Comparison of ENCODE assay signal across 1 cellular context in the genomic region with DNA sequence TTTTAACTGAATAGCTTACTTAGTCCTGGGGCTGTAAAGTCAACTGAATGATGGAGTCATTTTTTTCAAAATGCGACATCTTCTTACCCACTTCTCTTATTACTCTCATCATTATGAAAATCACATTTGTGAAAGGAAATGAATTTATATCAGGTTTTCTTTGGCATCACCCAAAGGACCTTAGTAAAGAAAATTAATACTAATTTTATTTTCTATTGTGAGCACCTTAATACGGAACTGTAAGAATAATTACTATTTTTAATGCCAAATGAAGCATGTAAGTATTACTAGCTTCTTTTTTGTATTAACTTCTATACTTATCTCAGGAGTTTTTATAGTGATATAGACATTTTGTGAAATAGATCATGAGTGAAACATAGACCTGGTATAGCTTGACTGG.
TF ChIP-seq lines count a peak whose summit lies in the region.

No MANE protein-coding gene starts in this region.

TF ChIP-seq in K562, 482 proteins besides CTCF, POLR2A, EP300 and RAD21:
- TF ChIP-seq, protein P1, sequence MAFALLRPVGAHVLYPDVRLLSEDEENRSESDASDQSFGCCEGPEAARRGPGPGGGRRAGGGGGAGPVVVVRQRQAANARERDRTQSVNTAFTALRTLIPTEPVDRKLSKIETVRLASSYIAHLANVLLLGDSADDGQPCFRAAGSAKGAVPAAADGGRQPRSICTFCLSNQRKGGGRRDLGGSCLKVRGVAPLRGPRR (CRISPR knock-in tag; IDR thresholded peaks at IDR 0.05), result no peak
- TF ChIP-seq KLF6 (CRISPR knock-in tag; IDR thresholded peaks at IDR 0.05; ENCODE audit: borderline replicate concordance) (no peak), ZNF77 (CRISPR knock-in tag; IDR thresholded peaks at IDR 0.05) (no peak), EZH2 (IDR thresholded peaks at IDR 0.05; ENCODE audit: borderline replicate concordance, low read depth, low read length) (no peak), CHD4 (IDR thresholded peaks at IDR 0.05; ENCODE audit: insufficient read depth, insufficient replicate concordance, low read depth, low read length, poor library complexity, severe bottlenecking) (no peak), ERF (CRISPR knock-in tag; IDR thresholded peaks at IDR 0.05) (no peak), VEZF1 (CRISPR knock-in tag; IDR thresholded peaks at IDR 0.05) (no peak), CHD7 (IDR thresholded peaks at IDR 0.05; ENCODE audit: low read depth, low read length) (no peak), XRCC3 (IDR thresholded peaks at IDR 0.05) (no peak), MYBL2 (IDR thresholded peaks at IDR 0.05; ENCODE audit: low read depth) (no peak), MYBL2 (CRISPR knock-in tag; IDR thresholded peaks at IDR 0.05; ENCODE audit: borderline replicate concordance) (no peak), SMAD1 (IDR thresholded peaks at IDR 0.05; ENCODE audit: low read depth, low read length, partially characterized antibody) (no peak), NFIX (CRISPR knock-in tag; IDR thresholded peaks at IDR 0.05; ENCODE audit: low read depth) (no peak)
- TF ChIP-seq, protein P2, sequence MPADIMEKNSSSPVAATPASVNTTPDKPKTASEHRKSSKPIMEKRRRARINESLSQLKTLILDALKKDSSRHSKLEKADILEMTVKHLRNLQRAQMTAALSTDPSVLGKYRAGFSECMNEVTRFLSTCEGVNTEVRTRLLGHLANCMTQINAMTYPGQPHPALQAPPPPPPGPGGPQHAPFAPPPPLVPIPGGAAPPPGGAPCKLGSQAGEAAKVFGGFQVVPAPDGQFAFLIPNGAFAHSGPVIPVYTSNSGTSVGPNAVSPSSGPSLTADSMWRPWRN (IDR thresholded peaks at IDR 0.05; ENCODE audit: low read depth), result no peak
- TF ChIP-seq, protein P3, sequence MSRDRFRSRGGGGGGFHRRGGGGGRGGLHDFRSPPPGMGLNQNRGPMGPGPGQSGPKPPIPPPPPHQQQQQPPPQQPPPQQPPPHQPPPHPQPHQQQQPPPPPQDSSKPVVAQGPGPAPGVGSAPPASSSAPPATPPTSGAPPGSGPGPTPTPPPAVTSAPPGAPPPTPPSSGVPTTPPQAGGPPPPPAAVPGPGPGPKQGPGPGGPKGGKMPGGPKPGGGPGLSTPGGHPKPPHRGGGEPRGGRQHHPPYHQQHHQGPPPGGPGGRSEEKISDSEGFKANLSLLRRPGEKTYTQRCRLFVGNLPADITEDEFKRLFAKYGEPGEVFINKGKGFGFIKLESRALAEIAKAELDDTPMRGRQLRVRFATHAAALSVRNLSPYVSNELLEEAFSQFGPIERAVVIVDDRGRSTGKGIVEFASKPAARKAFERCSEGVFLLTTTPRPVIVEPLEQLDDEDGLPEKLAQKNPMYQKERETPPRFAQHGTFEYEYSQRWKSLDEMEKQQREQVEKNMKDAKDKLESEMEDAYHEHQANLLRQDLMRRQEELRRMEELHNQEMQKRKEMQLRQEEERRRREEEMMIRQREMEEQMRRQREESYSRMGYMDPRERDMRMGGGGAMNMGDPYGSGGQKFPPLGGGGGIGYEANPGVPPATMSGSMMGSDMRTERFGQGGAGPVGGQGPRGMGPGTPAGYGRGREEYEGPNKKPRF (IDR thresholded peaks at IDR 0.05; ENCODE audit: low read depth, low read length), result no peak
